9 cellular contexts compared by ENCODE assay signal in genomic region chr22:39527481-39527961, GRCh38. TPM values are rescaled to one million over a fixed set of nuclear protein-coding genes. Genes with fewer than 3 reads are reported as not detected.
DNase-seq lines count a peak whose midpoint lies in the region; ATAC-seq, FAIRE-seq and TF ChIP-seq lines count a peak whose summit lies in the region.
"Had no signal": no experiment of that assay in that cellular context is flagged by ENCODE, and none has a peak within 500 bp of the region (broad histone marks: within the 10 kb centered on the region; RNA-seq: fewer than 3 reads in every experiment).

No MANE protein-coding gene starts in this region.

- H3K79me2 ChIP-seq in MM.1S (ENCODE audit: low read length): peaks cover 66% of the 10 kb centered on the region

- peak overlapping the region; percentile 85; the same call in 1 of the 2 replicates for H3K9ac ChIP-seq in MM.1S (ENCODE audit: low read length)

- no peaks in the 10 kb centered on the region for H3K9me3 Mint-ChIP-seq in Caco-2 (ENCODE audit: unreplicated experiment)
- peaks cover 0 to 1% (median 0%) of the 10 kb centered on the region in 11 donors for H3K9me3 Mint-ChIP-seq in naive thymus-derived CD4-positive, alpha-beta T cell

- H3K9me3 ChIP-seq in Caco-2: no peaks in the 10 kb centered on the region
- H3K9me3 ChIP-seq in MM.1S (replicated peaks; ENCODE audit: insufficient read depth, low read length): no peaks in the 10 kb centered on the region
- H3K9me3 ChIP-seq in ascending aorta: no peaks in the 10 kb centered on the region
- H3K9me3 ChIP-seq in naive thymus-derived CD4-positive, alpha-beta T cell (ENCODE audit: control insufficient read depth in 2 of 3, low read length in 3 of 3): no peaks in the 10 kb centered on the region

- no peak overlapping the region for H2AFZ ChIP-seq in MM.1S (ENCODE audit: low read length)

- peaks cover 43% of the 10 kb centered on the region for H3K4me1 ChIP-seq in Caco-2
- H3K4me1 ChIP-seq in MM.1S (ENCODE audit: low read length): peaks cover 45% of the 10 kb centered on the region
- H3K4me1 ChIP-seq in ascending aorta: peaks cover 33 to 66% of the 10 kb centered on the region in 2 donors
- peaks cover 60 to 70% of the 10 kb centered on the region in 2 donors for H3K4me1 ChIP-seq in naive thymus-derived CD4-positive, alpha-beta T cell (ENCODE audit: control insufficient read depth in 2 of 2, insufficient read depth in 2 of 2, low read length in 2 of 2)

- peak overlapping the region; percentile 93 for H3K4me2 ChIP-seq in MM.1S (ENCODE audit: low read depth, low read length)

- H3K4me3 Mint-ChIP-seq in Caco-2 (ENCODE audit: unreplicated experiment): peak overlapping the region; percentile 26
- H3K4me3 Mint-ChIP-seq in naive thymus-derived CD4-positive, alpha-beta T cell: peak overlapping the region in 9 of 10 donors; percentile 21 to 94 (median 45)

- H3K4me3 ChIP-seq in Caco-2 (ENCODE audit: low read depth, low read length) (no peak overlapping the region), MM.1S (ENCODE audit: low read length) (peak overlapping the region; percentile 58), ascending aorta (no peak overlapping the region)
- no peak overlapping the region for H3K4me3 ChIP-seq in naive thymus-derived CD4-positive, alpha-beta T cell (ENCODE audit: low read length)

- H3K27me3 Mint-ChIP-seq in Caco-2 (ENCODE audit: insufficient read depth, unreplicated experiment): no peaks in the 10 kb centered on the region
- no peaks in the 10 kb centered on the region for H3K27me3 Mint-ChIP-seq in naive thymus-derived CD4-positive, alpha-beta T cell

- H3K27me3 ChIP-seq in Caco-2 (replicated peaks; ENCODE audit: control insufficient read depth, insufficient read depth, low read length) (no peaks in the 10 kb centered on the region), MM.1S (replicated peaks; ENCODE audit: insufficient read depth, low read length) (no peaks in the 10 kb centered on the region), ascending aorta (no peaks in the 10 kb centered on the region)
- H3K27me3 ChIP-seq in naive thymus-derived CD4-positive, alpha-beta T cell (ENCODE audit: control insufficient read depth in 2 of 2, insufficient read depth in 2 of 2, low read length in 2 of 2): no peaks in the 10 kb centered on the region

- no peak for FAIRE-seq in GM12891 (lab: Jason Lieb, UNC)

- H3K36me3 Mint-ChIP-seq in Caco-2 (ENCODE audit: insufficient read depth, unreplicated experiment): peaks cover 99% of the 10 kb centered on the region
- H3K36me3 Mint-ChIP-seq in naive thymus-derived CD4-positive, alpha-beta T cell: peaks cover 0 to 52% (median 16%) of the 10 kb centered on the region in 5 donors

- TF ChIP-seq CTCF in Caco-2 (IDR thresholded peaks at IDR 0.05; ENCODE audit: insufficient read depth in 1 of 2, low read depth in 1 of 2, low read length in 1 of 2, severe bottlenecking in 1 of 2, unreplicated experiment in 1 of 2) (no peak), MM.1S (IDR thresholded peaks at IDR 0.05; ENCODE audit: low read length) (no peak), ascending aorta (IDR thresholded peaks at IDR 0.05) (no peak)

- CTCF ChIA-PET in Caco-2 (lab: Charles Lee): no interaction called here
- CTCF ChIA-PET in naive thymus-derived CD4-positive, alpha-beta T cell (lab: Charles Lee): interaction anchor here (0.5 to 6.4 kb wide), 7 partner anchors 11 to 499 kb away, joined by 3 to 120 read pairs (median 5); partner anchors contain the start of gene TAB1

- DNase-seq in Caco-2: peak; percentile 79 to 80
- peak; percentile 56 for DNase-seq in MM.1S
- no peak for DNase-seq in ascending aorta (ENCODE audit: low spot score in 2 of 2)
- DNase-seq in naive thymus-derived CD4-positive, alpha-beta T cell: no peak
- no peak for DNase-seq in AG08395 (ENCODE audit: low spot score)
- DNase-seq in GM03348 (ENCODE audit: low spot score): no peak
- DNase-seq in GM12891 (ENCODE audit: insufficient read length, low spot score): no peak
- DNase-seq: effector CD8-positive, alpha-beta T cell had no signal

- H3K27ac ChIP-seq in MM.1S (ENCODE audit: low read length) (peak overlapping the region; percentile 98; the same call in 1 of the 2 replicates), ascending aorta (peak overlapping the region; percentile 15 to 30)
- peak overlapping the region; percentile 2 for H3K27ac ChIP-seq in naive thymus-derived CD4-positive, alpha-beta T cell (ENCODE audit: low read depth, low read length)

- peaks cover 13% of the 10 kb centered on the region; the same call in 1 of the 2 replicates for H4K20me1 ChIP-seq in MM.1S (ENCODE audit: insufficient read depth, low read length)

- no peak for ATAC-seq in naive thymus-derived CD4-positive, alpha-beta T cell
- ATAC-seq in HG03521 (IDR thresholded peaks at IDR 0.05; ENCODE audit: unreplicated experiment): no peak

- H3K36me3 ChIP-seq in Caco-2 (ENCODE audit: control insufficient read depth, insufficient read depth, low read length) (peaks cover 9% of the 10 kb centered on the region), MM.1S (replicated peaks; ENCODE audit: insufficient read depth, low read length) (peaks cover 4% of the 10 kb centered on the region; the same call in 1 of the 2 replicates), ascending aorta (peaks cover 34 to 45% of the 10 kb centered on the region in 2 donors)
- peaks cover 0 to 57% (median 12%) of the 10 kb centered on the region in 3 experiments for H3K36me3 ChIP-seq in naive thymus-derived CD4-positive, alpha-beta T cell (ENCODE audit: control insufficient read depth in 2 of 3, insufficient read depth in 3 of 3, low read length in 3 of 3)

- intact Hi-C loops in Caco-2 (cut with micrococcal nuclease; ENCODE audit: unreplicated experiment) (loop anchor here (5.0 to 10.0 kb wide), 2 partner anchors 183 to 210 kb away; partner anchors contain the start of genes RPL3 and SYNGR1), ascending aorta (cut with DNase I) (loop anchor here (5.0 kb wide), 2 partner anchors 175 to 355 kb away; no protein-coding TSS in a partner anchor)
- intact Hi-C loops in naive thymus-derived CD4-positive, alpha-beta T cell (cut with micrococcal nuclease): loop anchor here (10.0 kb wide), 3 partner anchors 503 to 1757 kb away; partner anchors contain the start of genes APOBEC3D (in 1 of the 2), CBX6 (in 1 of the 2) and RANGAP1 (in 1 of the 2)

- H3K9me2 ChIP-seq in MM.1S (replicated peaks; ENCODE audit: insufficient read depth, low read length): no peaks in the 10 kb centered on the region

- H3K4me1 Mint-ChIP-seq in Caco-2 (ENCODE audit: low read depth, unreplicated experiment): peaks cover 51% of the 10 kb centered on the region
- H3K4me1 Mint-ChIP-seq in naive thymus-derived CD4-positive, alpha-beta T cell: peaks cover 73 to 92% (median 82%) of the 10 kb centered on the region in 7 donors

- TF ChIP-seq POLR2A in GM12891 (IDR thresholded peaks at IDR 0.05; ENCODE audit: low read depth, low read length): no peak

- POLR2A ChIA-PET in Caco-2 (lab: Charles Lee): no interaction called here
- POLR2A ChIA-PET in naive thymus-derived CD4-positive, alpha-beta T cell (lab: Charles Lee): interaction anchor here (0.6 to 6.1 kb wide), 7 partner anchors 10 to 517 kb away, joined by 3 to 68 read pairs (median 7); partner anchors contain the start of genes MIEF1 and RPL3

- no TSS peak for BruUV-seq in Caco-2 (replicated peaks; lab: Mats Ljungman, UMichigan)

- peak overlapping the region; percentile 77 for H3K27ac Mint-ChIP-seq in Caco-2 (ENCODE audit: unreplicated experiment)
- peak overlapping the region in 8 of 9 donors; percentile 41 to 94 (median 84) for H3K27ac Mint-ChIP-seq in naive thymus-derived CD4-positive, alpha-beta T cell

- peaks cover 80% of the 10 kb centered on the region for H3F3A ChIP-seq in MM.1S (ENCODE audit: insufficient read depth, low read length)

TF ChIP-seq in GM12891, 5 proteins besides CTCF, POLR2A, EP300 and RAD21:
- no peak for TF ChIP-seq TAF1 (IDR thresholded peaks at IDR 0.05; ENCODE audit: low read depth, low read length)
- no peak for TF ChIP-seq POLR2AphosphoS5 (IDR thresholded peaks at IDR 0.05; ENCODE audit: low read depth, low read length)
- no peak for TF ChIP-seq PAX5 (IDR thresholded peaks at IDR 0.05; ENCODE audit: insufficient read depth, low read length, severe bottlenecking)
- TF ChIP-seq SPI1 (IDR thresholded peaks at IDR 0.05; ENCODE audit: low read depth, low read length): no peak
- TF ChIP-seq POU2F2 (IDR thresholded peaks at IDR 0.05; ENCODE audit: low read depth, low read length): no peak

RNA-seq across cellular contexts. Expression of gene RPS19BP1, which starts 5.0 kb away (rescaled TPM):
- 85.8 and 88.0 TPM in 2 replicates for total RNA-seq in Caco-2 (2022)
- 218 TPM for total RNA-seq in ascending aorta
- 10 to 100 TPM; 35.2 to 67.4 (median 61.5) TPM for total RNA-seq in naive thymus-derived CD4-positive, alpha-beta T cell
- 100 to 1,000 TPM in 1 of 2 donors, 10 to 100 TPM in 1; 98.6 to 162 TPM for polyA plus RNA-seq in naive thymus-derived CD4-positive, alpha-beta T cell
- polyA plus RNA-seq in GM12891 (2012; ENCODE audit: low read depth, missing spikeins): 62.8 TPM

RNA-seq across cellular contexts. Expression of gene ATF4, which starts 7.2 kb away (rescaled TPM):
- total RNA-seq in Caco-2 (2022) (610 and 647 TPM in 2 replicates), ascending aorta (173 TPM)
- 100 to 1,000 TPM; 235 to 293 (median 244) TPM for total RNA-seq in naive thymus-derived CD4-positive, alpha-beta T cell
- polyA plus RNA-seq in naive thymus-derived CD4-positive, alpha-beta T cell: 100 to 1,000 TPM in 1 of 2 donors, 10 to 100 TPM in 1; 68.9 to 118 TPM
- 491 TPM for polyA plus RNA-seq in GM12891 (2012; ENCODE audit: low read depth, missing spikeins)

RNA-seq across cellular contexts. Expression of gene MIEF1, which starts 25.4 kb away (rescaled TPM):
- total RNA-seq in Caco-2 (2022) (47.4 and 49.4 TPM in 2 replicates), ascending aorta (22.5 TPM)
- 10 to 100 TPM; 17.5 to 42.3 (median 37.3) TPM for total RNA-seq in naive thymus-derived CD4-positive, alpha-beta T cell
- polyA plus RNA-seq in naive thymus-derived CD4-positive, alpha-beta T cell: 10 to 100 TPM; 27.8 to 33.2 TPM
- polyA plus RNA-seq in GM12891 (2012; ENCODE audit: low read depth, missing spikeins): 19.6 TPM

RNA-seq across cellular contexts. Expression of gene CACNA1I, which starts 43.0 kb away (rescaled TPM):
- total RNA-seq in Caco-2 (2022) (not detected in 2 replicates), ascending aorta (not detected)
- 10 to 100 TPM in 4 of 5 experiments, 1 to 10 TPM in 1; 4.5 to 51.2 (median 30.9) TPM for total RNA-seq in naive thymus-derived CD4-positive, alpha-beta T cell
- 1 to 10 TPM in 1 of 2 donors, under 1 TPM in 1; 0.40 to 1.8 TPM for polyA plus RNA-seq in naive thymus-derived CD4-positive, alpha-beta T cell
- not detected for polyA plus RNA-seq in GM12891 (2012; ENCODE audit: low read depth, missing spikeins)

Comparison
In these comparisons a context has a peak if more than half of its experiments do, and no peak if none do; other contexts are left out.
1. DNase-seq: peak in Caco-2 (2 of 2) and MM.1S (single experiment); none in ascending aorta (0 of 2), naive thymus-derived CD4-positive, alpha-beta T cell (0 of 9), AG08395 (single experiment), GM03348 (single experiment) and GM12891 (single experiment).
2. H3K27ac ChIP-seq: peak in every context shown above with its lines; median percentile 98 in MM.1S; 22 in ascending aorta; 2 in naive thymus-derived CD4-positive, alpha-beta T cell.